ENCODE assay signal across 8 cellular contexts in the genomic region with DNA sequence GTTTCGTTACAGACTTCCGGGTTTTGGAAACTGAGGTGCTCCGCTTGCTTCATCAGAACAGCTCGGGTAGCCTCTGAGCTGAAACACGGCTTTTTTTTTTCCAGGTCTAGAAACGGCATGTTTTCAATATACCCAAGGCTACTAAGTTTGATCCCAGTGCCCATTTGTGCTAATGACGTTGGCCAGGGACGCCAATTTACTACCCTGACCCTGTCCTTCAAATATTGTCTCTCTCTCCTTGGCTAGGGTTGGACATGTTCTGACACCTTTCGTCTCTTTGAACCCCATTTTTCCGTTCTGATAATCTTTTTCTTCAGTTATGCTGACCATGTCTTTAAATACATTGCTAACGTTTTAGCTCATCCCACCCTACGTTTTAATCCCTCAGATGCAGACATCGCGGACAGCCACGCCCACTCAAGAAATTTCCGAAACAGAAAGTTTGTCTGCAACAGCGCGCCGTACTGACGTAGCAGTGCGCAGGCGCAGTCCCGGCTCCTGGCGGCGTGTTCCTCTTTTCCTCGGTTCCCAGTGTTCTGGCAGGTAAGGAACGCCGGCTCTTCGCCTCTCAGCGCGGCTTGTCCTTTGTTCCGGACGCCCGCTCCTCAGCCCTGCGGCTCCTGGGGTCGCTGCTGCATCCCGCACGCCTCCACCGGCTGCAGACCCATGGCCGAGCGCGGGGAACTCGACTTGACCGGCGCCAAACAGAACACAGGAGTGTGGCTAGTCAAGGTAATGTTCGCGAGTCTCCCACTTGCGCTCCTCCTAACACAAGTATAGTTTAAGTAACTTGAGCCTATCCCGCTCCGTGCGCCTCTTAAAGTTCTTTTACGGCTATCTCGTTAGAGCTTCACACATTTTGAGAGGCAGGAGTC. TPM values are rescaled to one million over a fixed set of nuclear protein-coding genes. Genes with fewer than 3 reads are reported as not detected.
DNase-seq lines count a peak whose midpoint lies in the region; ATAC-seq, FAIRE-seq and TF ChIP-seq lines count a peak whose summit lies in the region.

A gene with protein sequence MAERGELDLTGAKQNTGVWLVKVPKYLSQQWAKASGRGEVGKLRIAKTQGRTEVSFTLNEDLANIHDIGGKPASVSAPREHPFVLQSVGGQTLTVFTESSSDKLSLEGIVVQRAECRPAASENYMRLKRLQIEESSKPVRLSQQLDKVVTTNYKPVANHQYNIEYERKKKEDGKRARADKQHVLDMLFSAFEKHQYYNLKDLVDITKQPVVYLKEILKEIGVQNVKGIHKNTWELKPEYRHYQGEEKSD (plus strand): TSS at position 521 of the 875 bp plus-strand sequence. CDS start 146 bp downstream, at position 667.

- FAIRE-seq in GM12891 (lab: Jason Lieb, UNC) = peak; percentile 93

- DNase-seq in GM12891 (ENCODE audit: insufficient read length, low spot score) (peak; percentile 68), NCI-H146 (lab: John Stamatoyannopoulos, UW) (peak; percentile 91), T-helper 1 cell (peak; percentile 78 to 86 (median 83)), amniotic stem cell (lab: John Stamatoyannopoulos, UW) (peak; percentile 86), left ventricle myocardium superior (peak; percentile 93), prostate gland (ENCODE audit: low spot score) (peak; percentile 82), ureter (ENCODE audit: low spot score) (peak; percentile 92)

- H3K36me3 ChIP-seq in prostate gland = no peaks in the 10 kb centered on the region

- WGBS in prostate gland = 1% methylated on average over 53 of the region's 53 CpGs

- H3K4me1 ChIP-seq in prostate gland (replicated peaks) = peaks cover 6% of the 10 kb centered on the region

- H3K4me3 ChIP-seq in prostate gland = peak within 1 kb of the TSS; percentile 61 to 75

- intact Hi-C loops in left ventricle myocardium superior (cut with micrococcal nuclease) = no loop called here
- intact Hi-C loops in prostate gland (cut with DNase I) = no loop called here

- peak within 1 kb of the TSS; percentile 77 to 78 for H3K27ac ChIP-seq in prostate gland

- TF ChIP-seq POLR2A in GM12891 (IDR thresholded peaks at IDR 0.05; ENCODE audit: low read depth, low read length) = peak; percentile 37; the same call in 1 of the 2 replicates
- TF ChIP-seq POLR2A in prostate gland (IDR thresholded peaks at IDR 0.05) = peak; percentile 56

- peak in 3 of 4 experiments; percentile 17 to 22 (median 22) for TF ChIP-seq CTCF in prostate gland (IDR thresholded peaks at IDR 0.05)

- H3K9me3 ChIP-seq in prostate gland = no peaks in the 10 kb centered on the region

- ATAC-seq in HG02840 (IDR thresholded peaks at IDR 0.05; ENCODE audit: low FRiP score, unreplicated experiment) (peak; percentile 83), left ventricle myocardium superior (peak; percentile 98)

- H3K27me3 ChIP-seq in prostate gland (replicated peaks; ENCODE audit: insufficient read depth) = no peaks in the 10 kb centered on the region

TF ChIP-seq in GM12891, 5 proteins besides CTCF, POLR2A, EP300 and RAD21:
- TF ChIP-seq TAF1 (IDR thresholded peaks at IDR 0.05; ENCODE audit: low read depth, low read length) (0 out of 2 replicates have a peak, but pooled peaks have one; percentile 51), SPI1 (IDR thresholded peaks at IDR 0.05; ENCODE audit: low read depth, low read length) (peak; percentile 89), POU2F2 (IDR thresholded peaks at IDR 0.05; ENCODE audit: low read depth, low read length) (0 out of 2 replicates have a peak, but pooled peaks have one; percentile 20), POLR2AphosphoS5 (IDR thresholded peaks at IDR 0.05; ENCODE audit: low read depth, low read length) (peak; percentile 57; the same call in 1 of the 2 replicates), PAX5 (IDR thresholded peaks at IDR 0.05; ENCODE audit: insufficient read depth, low read length, severe bottlenecking) (no peak)

RNA-seq across cellular contexts. Expression of the gene that starts here (rescaled TPM):
- 10.7 TPM for polyA plus RNA-seq in GM12891 (2012; ENCODE audit: low read depth, missing spikeins)
- 22.8 TPM for total RNA-seq in left ventricle myocardium superior
- total RNA-seq in prostate gland = 10 to 100 TPM; 15.3 to 21.2 TPM
- total RNA-seq in ureter = 15.8 TPM

Comparison
In these comparisons a context has a peak if more than half of its experiments do, and no peak if none do; other contexts are left out.
1. Peak in every context shown above with its lines: DNase-seq, ATAC-seq, H3K4me3 ChIP-seq and H3K27ac ChIP-seq.